Comparison of ENCODE assay signal across 2 cellular contexts in the genomic region with DNA sequence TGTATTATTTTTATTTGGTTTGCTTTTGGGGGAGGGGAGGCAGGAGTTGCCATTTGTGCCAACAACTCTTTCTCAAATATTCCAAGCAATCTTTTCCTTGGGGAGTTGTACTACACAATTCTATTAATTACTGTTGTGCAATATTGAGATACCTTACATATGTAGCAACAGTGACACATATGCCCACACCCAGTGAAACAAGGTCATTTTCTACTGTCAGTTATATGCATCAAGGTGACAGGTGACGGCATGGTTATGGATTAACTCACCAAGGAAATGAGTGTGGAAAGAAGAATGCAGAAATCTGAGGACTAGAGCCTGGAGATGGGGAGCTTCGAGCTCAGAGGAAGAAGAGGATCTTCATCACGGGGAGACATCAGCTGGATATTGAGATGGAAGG.
TF ChIP-seq lines count a peak whose summit lies in the region.

No MANE protein-coding gene starts in this region.

TF ChIP-seq in HEK293, 187 proteins besides CTCF, POLR2A, EP300 and RAD21:
- TF ChIP-seq ZNF202 (tag by site-specific recombination; IDR thresholded peaks at IDR 0.05; ENCODE audit: borderline replicate concordance) = no peak
- TF ChIP-seq, protein P1, sequence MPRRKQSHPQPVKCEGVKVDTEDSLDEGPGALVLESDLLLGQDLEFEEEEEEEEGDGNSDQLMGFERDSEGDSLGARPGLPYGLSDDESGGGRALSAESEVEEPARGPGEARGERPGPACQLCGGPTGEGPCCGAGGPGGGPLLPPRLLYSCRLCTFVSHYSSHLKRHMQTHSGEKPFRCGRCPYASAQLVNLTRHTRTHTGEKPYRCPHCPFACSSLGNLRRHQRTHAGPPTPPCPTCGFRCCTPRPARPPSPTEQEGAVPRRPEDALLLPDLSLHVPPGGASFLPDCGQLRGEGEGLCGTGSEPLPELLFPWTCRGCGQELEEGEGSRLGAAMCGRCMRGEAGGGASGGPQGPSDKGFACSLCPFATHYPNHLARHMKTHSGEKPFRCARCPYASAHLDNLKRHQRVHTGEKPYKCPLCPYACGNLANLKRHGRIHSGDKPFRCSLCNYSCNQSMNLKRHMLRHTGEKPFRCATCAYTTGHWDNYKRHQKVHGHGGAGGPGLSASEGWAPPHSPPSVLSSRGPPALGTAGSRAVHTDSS (tag by site-specific recombination; IDR thresholded peaks at IDR 0.05) = peak; percentile 28; the same call in 1 of the 2 replicates
- TF ChIP-seq, protein P2, sequence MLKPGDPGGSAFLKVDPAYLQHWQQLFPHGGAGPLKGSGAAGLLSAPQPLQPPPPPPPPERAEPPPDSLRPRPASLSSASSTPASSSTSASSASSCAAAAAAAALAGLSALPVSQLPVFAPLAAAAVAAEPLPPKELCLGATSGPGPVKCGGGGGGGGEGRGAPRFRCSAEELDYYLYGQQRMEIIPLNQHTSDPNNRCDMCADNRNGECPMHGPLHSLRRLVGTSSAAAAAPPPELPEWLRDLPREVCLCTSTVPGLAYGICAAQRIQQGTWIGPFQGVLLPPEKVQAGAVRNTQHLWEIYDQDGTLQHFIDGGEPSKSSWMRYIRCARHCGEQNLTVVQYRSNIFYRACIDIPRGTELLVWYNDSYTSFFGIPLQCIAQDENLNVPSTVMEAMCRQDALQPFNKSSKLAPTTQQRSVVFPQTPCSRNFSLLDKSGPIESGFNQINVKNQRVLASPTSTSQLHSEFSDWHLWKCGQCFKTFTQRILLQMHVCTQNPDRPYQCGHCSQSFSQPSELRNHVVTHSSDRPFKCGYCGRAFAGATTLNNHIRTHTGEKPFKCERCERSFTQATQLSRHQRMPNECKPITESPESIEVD (tag by site-specific recombination; IDR thresholded peaks at IDR 0.05) = 0 out of 2 replicates have a peak, but pooled peaks have one; percentile 2

TF ChIP-seq in HepG2, 621 proteins besides CTCF, POLR2A, EP300 and RAD21 (continues in another document):
- TF ChIP-seq, protein P3, sequence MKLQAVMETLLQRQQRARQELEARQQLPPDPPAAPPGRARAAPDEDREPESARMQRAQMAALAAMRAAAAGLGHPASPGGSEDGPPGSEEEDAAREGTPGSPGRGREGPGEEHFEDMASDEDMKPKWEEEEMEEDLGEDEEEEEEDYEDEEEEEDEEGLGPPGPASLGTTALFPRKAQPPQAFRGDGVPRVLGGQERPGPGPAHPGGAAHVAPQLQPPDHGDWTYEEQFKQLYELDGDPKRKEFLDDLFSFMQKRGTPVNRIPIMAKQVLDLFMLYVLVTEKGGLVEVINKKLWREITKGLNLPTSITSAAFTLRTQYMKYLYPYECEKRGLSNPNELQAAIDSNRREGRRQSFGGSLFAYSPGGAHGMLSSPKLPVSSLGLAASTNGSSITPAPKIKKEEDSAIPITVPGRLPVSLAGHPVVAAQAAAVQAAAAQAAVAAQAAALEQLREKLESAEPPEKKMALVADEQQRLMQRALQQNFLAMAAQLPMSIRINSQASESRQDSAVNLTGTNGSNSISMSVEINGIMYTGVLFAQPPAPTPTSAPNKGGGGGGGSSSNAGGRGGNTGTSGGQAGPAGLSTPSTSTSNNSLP (IDR thresholded peaks at IDR 0.05; ENCODE audit: low read depth, low read length) = peak; percentile 77
- no peak for TF ChIP-seq NR2F2 (IDR thresholded peaks at IDR 0.05; ENCODE audit: borderline replicate concordance, low read depth)
- no peak for TF ChIP-seq SAFB2 (CRISPR knock-in tag; IDR thresholded peaks at IDR 0.05; ENCODE audit: borderline replicate concordance, low read depth)
- TF ChIP-seq RARG (CRISPR knock-in tag; IDR thresholded peaks at IDR 0.05; ENCODE audit: low read depth) = no peak
- TF ChIP-seq, protein P4, sequence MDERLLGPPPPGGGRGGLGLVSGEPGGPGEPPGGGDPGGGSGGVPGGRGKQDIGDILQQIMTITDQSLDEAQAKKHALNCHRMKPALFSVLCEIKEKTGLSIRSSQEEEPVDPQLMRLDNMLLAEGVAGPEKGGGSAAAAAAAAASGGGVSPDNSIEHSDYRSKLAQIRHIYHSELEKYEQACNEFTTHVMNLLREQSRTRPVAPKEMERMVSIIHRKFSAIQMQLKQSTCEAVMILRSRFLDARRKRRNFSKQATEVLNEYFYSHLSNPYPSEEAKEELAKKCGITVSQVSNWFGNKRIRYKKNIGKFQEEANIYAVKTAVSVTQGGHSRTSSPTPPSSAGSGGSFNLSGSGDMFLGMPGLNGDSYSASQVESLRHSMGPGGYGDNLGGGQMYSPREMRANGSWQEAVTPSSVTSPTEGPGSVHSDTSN (CRISPR knock-in tag; IDR thresholded peaks at IDR 0.05) = no peak
- no peak for TF ChIP-seq HNRNPLL (IDR thresholded peaks at IDR 0.05; ENCODE audit: low read depth, low read length, poor library complexity, severe bottlenecking)
- peak; percentile 35; the same call in 1 of the 2 replicates for TF ChIP-seq TBX2 (CRISPR knock-in tag; IDR thresholded peaks at IDR 0.05; ENCODE audit: borderline replicate concordance)
- no peak for TF ChIP-seq MAFG (CRISPR knock-in tag; IDR thresholded peaks at IDR 0.05)
- no peak for TF ChIP-seq HNRNPK (IDR thresholded peaks at IDR 0.05; ENCODE audit: low read depth, low read length, poor library complexity, severe bottlenecking)
- no peak for TF ChIP-seq ARNT (IDR thresholded peaks at IDR 0.05)
- no peak for TF ChIP-seq KDM4B (CRISPR knock-in tag; IDR thresholded peaks at IDR 0.05)
- TF ChIP-seq RFX5 (IDR thresholded peaks at IDR 0.05; ENCODE audit: low read depth, low read length) = peak; percentile 38; the same call in 1 of the 2 replicates
- TF ChIP-seq, protein P5, sequence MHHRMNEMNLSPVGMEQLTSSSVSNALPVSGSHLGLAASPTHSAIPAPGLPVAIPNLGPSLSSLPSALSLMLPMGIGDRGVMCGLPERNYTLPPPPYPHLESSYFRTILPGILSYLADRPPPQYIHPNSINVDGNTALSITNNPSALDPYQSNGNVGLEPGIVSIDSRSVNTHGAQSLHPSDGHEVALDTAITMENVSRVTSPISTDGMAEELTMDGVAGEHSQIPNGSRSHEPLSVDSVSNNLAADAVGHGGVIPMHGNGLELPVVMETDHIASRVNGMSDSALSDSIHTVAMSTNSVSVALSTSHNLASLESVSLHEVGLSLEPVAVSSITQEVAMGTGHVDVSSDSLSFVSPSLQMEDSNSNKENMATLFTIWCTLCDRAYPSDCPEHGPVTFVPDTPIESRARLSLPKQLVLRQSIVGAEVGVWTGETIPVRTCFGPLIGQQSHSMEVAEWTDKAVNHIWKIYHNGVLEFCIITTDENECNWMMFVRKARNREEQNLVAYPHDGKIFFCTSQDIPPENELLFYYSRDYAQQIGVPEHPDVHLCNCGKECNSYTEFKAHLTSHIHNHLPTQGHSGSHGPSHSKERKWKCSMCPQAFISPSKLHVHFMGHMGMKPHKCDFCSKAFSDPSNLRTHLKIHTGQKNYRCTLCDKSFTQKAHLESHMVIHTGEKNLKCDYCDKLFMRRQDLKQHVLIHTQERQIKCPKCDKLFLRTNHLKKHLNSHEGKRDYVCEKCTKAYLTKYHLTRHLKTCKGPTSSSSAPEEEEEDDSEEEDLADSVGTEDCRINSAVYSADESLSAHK (CRISPR knock-in tag; IDR thresholded peaks at IDR 0.05; ENCODE audit: borderline replicate concordance) = no peak
- no peak for TF ChIP-seq REXO4 (CRISPR knock-in tag; IDR thresholded peaks at IDR 0.05; ENCODE audit: borderline replicate concordance)
- TF ChIP-seq ZNF570 (CRISPR knock-in tag; IDR thresholded peaks at IDR 0.05; ENCODE audit: borderline replicate concordance) = no peak
- no peak for TF ChIP-seq ZNF644 (CRISPR knock-in tag; IDR thresholded peaks at IDR 0.05; ENCODE audit: low read depth)
- TF ChIP-seq CEBPB (IDR thresholded peaks at IDR 0.05; ENCODE audit: borderline replicate concordance, low read depth, low read length) = peak; percentile 93
- TF ChIP-seq, protein P6, sequence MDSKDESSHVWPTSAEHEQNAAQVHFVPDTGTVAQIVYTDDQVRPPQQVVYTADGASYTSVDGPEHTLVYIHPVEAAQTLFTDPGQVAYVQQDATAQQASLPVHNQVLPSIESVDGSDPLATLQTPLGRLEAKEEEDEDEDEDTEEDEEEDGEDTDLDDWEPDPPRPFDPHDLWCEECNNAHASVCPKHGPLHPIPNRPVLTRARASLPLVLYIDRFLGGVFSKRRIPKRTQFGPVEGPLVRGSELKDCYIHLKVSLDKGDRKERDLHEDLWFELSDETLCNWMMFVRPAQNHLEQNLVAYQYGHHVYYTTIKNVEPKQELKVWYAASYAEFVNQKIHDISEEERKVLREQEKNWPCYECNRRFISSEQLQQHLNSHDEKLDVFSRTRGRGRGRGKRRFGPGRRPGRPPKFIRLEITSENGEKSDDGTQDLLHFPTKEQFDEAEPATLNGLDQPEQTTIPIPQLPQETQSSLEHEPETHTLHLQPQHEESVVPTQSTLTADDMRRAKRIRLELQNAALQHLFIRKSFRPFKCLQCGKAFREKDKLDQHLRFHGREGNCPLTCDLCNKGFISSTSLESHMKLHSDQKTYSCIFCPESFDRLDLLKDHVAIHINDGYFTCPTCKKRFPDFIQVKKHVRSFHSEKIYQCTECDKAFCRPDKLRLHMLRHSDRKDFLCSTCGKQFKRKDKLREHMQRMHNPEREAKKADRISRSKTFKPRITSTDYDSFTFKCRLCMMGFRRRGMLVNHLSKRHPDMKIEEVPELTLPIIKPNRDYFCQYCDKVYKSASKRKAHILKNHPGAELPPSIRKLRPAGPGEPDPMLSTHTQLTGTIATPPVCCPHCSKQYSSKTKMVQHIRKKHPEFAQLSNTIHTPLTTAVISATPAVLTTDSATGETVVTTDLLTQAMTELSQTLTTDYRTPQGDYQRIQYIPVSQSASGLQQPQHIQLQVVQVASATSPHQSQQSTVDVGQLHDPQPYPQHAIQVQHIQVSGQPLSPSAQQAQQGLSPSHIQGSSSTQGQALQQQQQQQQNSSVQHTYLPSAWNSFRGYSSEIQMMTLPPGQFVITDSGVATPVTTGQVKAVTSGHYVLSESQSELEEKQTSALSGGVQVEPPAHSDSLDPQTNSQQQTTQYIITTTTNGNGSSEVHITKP (CRISPR knock-in tag; IDR thresholded peaks at IDR 0.05; ENCODE audit: low read depth) = no peak
- peak; percentile 32; the same call in 1 of the 2 replicates for TF ChIP-seq HMG20A (CRISPR knock-in tag; IDR thresholded peaks at IDR 0.05; ENCODE audit: borderline replicate concordance)
- TF ChIP-seq ZNF232 (CRISPR knock-in tag; IDR thresholded peaks at IDR 0.05; ENCODE audit: borderline replicate concordance) = no peak
- TF ChIP-seq, protein P7, sequence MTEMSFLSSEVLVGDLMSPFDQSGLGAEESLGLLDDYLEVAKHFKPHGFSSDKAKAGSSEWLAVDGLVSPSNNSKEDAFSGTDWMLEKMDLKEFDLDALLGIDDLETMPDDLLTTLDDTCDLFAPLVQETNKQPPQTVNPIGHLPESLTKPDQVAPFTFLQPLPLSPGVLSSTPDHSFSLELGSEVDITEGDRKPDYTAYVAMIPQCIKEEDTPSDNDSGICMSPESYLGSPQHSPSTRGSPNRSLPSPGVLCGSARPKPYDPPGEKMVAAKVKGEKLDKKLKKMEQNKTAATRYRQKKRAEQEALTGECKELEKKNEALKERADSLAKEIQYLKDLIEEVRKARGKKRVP (CRISPR knock-in tag; IDR thresholded peaks at IDR 0.05) = peak in 1 of 2 experiments; percentile 37; a peak in 1 of 4 replicates
- TF ChIP-seq ZSCAN31 (CRISPR knock-in tag; IDR thresholded peaks at IDR 0.05; ENCODE audit: low read depth) = no peak
- TF ChIP-seq GATAD2A (CRISPR knock-in tag; IDR thresholded peaks at IDR 0.05) = peak; percentile 51; the same call in 1 of the 2 replicates
- TF ChIP-seq SAP130 (CRISPR knock-in tag; IDR thresholded peaks at IDR 0.05; ENCODE audit: low read depth) = peak; percentile 80
- TF ChIP-seq, protein P8, sequence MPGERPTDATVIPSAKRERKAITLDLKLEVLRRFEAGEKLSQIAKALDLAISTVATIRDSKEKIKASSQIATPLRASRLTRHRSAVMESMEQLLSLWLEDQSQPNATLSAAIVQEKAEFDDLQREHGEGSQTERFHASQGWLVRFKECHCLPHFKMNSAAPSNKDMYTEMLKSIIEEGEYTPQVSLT (CRISPR knock-in tag; IDR thresholded peaks at IDR 0.05; ENCODE audit: borderline replicate concordance, low read depth) = no peak
- TF ChIP-seq U2AF1 (optimal IDR thresholded peaks at IDR 0.05; ENCODE audit: low read depth, low read length) = no peak
- no peak for TF ChIP-seq EZH2 (conservative IDR thresholded peaks at IDR 0.05; ENCODE audit: low read depth, low read length)
- TF ChIP-seq RFXAP (CRISPR knock-in tag; IDR thresholded peaks at IDR 0.05; ENCODE audit: borderline replicate concordance) = no peak
- no peak for TF ChIP-seq TBL1XR1 (IDR thresholded peaks at IDR 0.05; ENCODE audit: borderline replicate concordance, low read length, partially characterized antibody)
- TF ChIP-seq, protein P9, sequence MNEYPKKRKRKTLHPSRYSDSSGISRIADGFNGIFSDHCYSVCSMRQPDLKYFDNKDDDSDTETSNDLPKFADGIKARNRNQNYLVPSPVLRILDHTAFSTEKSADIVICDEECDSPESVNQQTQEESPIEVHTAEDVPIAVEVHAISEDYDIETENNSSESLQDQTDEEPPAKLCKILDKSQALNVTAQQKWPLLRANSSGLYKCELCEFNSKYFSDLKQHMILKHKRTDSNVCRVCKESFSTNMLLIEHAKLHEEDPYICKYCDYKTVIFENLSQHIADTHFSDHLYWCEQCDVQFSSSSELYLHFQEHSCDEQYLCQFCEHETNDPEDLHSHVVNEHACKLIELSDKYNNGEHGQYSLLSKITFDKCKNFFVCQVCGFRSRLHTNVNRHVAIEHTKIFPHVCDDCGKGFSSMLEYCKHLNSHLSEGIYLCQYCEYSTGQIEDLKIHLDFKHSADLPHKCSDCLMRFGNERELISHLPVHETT (CRISPR knock-in tag; conservative IDR thresholded peaks at IDR 0.05) = no peak
- TF ChIP-seq FOSL2 (CRISPR knock-in tag; IDR thresholded peaks at IDR 0.05) = peak; percentile 56
- TF ChIP-seq, protein P10, sequence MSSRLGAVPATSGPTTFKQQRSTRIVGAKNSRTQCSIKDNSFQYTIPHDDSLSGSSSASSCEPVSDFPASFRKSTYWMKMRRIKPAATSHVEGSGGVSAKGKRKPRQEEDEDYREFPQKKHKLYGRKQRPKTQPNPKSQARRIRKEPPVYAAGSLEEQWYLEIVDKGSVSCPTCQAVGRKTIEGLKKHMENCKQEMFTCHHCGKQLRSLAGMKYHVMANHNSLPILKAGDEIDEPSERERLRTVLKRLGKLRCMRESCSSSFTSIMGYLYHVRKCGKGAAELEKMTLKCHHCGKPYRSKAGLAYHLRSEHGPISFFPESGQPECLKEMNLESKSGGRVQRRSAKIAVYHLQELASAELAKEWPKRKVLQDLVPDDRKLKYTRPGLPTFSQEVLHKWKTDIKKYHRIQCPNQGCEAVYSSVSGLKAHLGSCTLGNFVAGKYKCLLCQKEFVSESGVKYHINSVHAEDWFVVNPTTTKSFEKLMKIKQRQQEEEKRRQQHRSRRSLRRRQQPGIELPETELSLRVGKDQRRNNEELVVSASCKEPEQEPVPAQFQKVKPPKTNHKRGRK (CRISPR knock-in tag; IDR thresholded peaks at IDR 0.05) = no peak
- no peak for TF ChIP-seq MIER2 (CRISPR knock-in tag; IDR thresholded peaks at IDR 0.05)
- TF ChIP-seq, protein P11, sequence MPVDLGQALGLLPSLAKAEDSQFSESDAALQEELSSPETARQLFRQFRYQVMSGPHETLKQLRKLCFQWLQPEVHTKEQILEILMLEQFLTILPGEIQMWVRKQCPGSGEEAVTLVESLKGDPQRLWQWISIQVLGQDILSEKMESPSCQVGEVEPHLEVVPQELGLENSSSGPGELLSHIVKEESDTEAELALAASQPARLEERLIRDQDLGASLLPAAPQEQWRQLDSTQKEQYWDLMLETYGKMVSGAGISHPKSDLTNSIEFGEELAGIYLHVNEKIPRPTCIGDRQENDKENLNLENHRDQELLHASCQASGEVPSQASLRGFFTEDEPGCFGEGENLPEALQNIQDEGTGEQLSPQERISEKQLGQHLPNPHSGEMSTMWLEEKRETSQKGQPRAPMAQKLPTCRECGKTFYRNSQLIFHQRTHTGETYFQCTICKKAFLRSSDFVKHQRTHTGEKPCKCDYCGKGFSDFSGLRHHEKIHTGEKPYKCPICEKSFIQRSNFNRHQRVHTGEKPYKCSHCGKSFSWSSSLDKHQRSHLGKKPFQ (CRISPR knock-in tag; IDR thresholded peaks at IDR 0.05; ENCODE audit: insufficient replicate concordance) = no peak
- TF ChIP-seq NPAS2 (CRISPR knock-in tag; IDR thresholded peaks at IDR 0.05; ENCODE audit: borderline replicate concordance) = no peak
- TF ChIP-seq ARNTL (CRISPR knock-in tag; IDR thresholded peaks at IDR 0.05) = no peak
